Comparison of ENCODE assay signal across 31 cellular contexts in genomic region chr10:61545170-61545569, GRCh38.
DNase-seq lines count a peak whose midpoint lies in the region; ATAC-seq, FAIRE-seq and TF ChIP-seq lines count a peak whose summit lies in the region.
"Had no signal": no experiment of that assay in that cellular context is flagged by ENCODE, and none has a peak within 500 bp of the region (broad histone marks: within the 10 kb centered on the region; RNA-seq: fewer than 3 reads in every experiment).

No MANE protein-coding gene starts in this region.

- POLR2A ChIA-PET in HEK293 (lab: Yijun Ruan, JAX) (no interaction called here), K562 (lab: Yijun Ruan, JAX) (interaction anchor here (1.4 kb wide), 1 partner anchor 14 kb away, joined by 3 read pairs; no protein-coding TSS in a partner anchor)

- intact Hi-C loops in K562 (cut with micrococcal nuclease): no loop called here

- no peak overlapping the region for H3K27ac ChIP-seq in HEK293 (ENCODE audit: extremely low read depth, low read depth, low read length)
- no peak overlapping the region for H3K27ac ChIP-seq in K562 (ENCODE audit: extremely low read depth, low read depth, low read length)
- H3K27ac ChIP-seq: 22Rv1; A549; BLaER1; BLaER1 treated with 17β-estradiol and CSF1 and Interleukin-3, amounts not matched to agents 10 nM and 100 nM; C4-2B had no signal

- no peaks in the 10 kb centered on the region for H3K79me2 ChIP-seq in K562 (ENCODE audit: control insufficient read depth, insufficient read depth, low read length)

- CTCF ChIA-PET in HEK293 (lab: Yijun Ruan, JAX) (interaction anchor here (0.6 kb wide), 1 partner anchor 30 kb away, joined by 3 read pairs; no protein-coding TSS in a partner anchor), K562 (lab: Yijun Ruan, JAX; ENCODE audit: low intra/inter-chr PET ratio) (no interaction called here)

- WGBS in K562 (ENCODE audit: insufficient coverage, low coverage, missing lambda C conversion rate): 0% methylated on average over 1 of the region's 1 CpG

- 0 out of 5 replicates have a peak, but pooled peaks cover 0 to 3% of the 10 kb centered on the region in 2 experiments for H3K27me3 ChIP-seq in K562 (ENCODE audit: control insufficient read depth in 2 of 2, insufficient read depth in 2 of 2, low read length in 2 of 2)
- H3K27me3 ChIP-seq: BE2C; BLaER1; BLaER1 treated with 17β-estradiol and CSF1 and Interleukin-3, amounts not matched to agents 10 nM and 100 nM had no signal

- no peak overlapping the region for H3K9ac ChIP-seq in K562 (ENCODE audit: insufficient read depth in 1 of 2, low read depth in 2 of 2, low read length in 2 of 2)
- H3K9ac ChIP-seq: BLaER1; BLaER1 treated with 17β-estradiol and CSF1 and Interleukin-3, amounts not matched to agents 10 nM and 100 nM had no signal

- in situ Hi-C loops in K562 (cut with MboI): no loop called here

- TF ChIP-seq EP300 in K562 (IDR thresholded peaks at IDR 0.05; ENCODE audit: low read length): no peak

- ATAC-seq in K562: no peak
- ATAC-seq: A549; CD8-positive, alpha-beta T cell had no signal

- H3K9me1 ChIP-seq in K562 (ENCODE audit: control insufficient read depth, insufficient read depth, low read length): no peaks in the 10 kb centered on the region

- TF ChIP-seq CTCF in HEK293 (tag by site-specific recombination; IDR thresholded peaks at IDR 0.05) (no peak), K562 (IDR thresholded peaks at IDR 0.05 in 2 of 3, conservative IDR thresholded peaks at IDR 0.05 in 1 of 3; ENCODE audit: insufficient read depth in 2 of 3, low read depth in 1 of 3, low read length in 3 of 3) (no peak)

- DNase-seq in K562 (ENCODE audit: extremely low read depth in 1 of 4, low spot score in 3 of 4): no peak
- no peak for DNase-seq in NK-92 treated with Interleukin-12 subunit alpha and Interleukin-12 subunit beta, amount 100 ng/mL, for 24 hours (lab: John Stamatoyannopoulos, UW)
- no peak for DNase-seq in NCI-H446 treated with DMSO at 0.1 percent for 48 hours (lab: John Stamatoyannopoulos, UW)
- DNase-seq: 8988T; ACHN; AML-193; BE2C; C1 segment of cervical spinal cord; Caco-2; Calu3; CD4-positive, alpha-beta memory T cell; CD4-positive, alpha-beta T cell; CD4-positive, CD25-positive, alpha-beta regulatory T cell; CD8-positive, alpha-beta memory T cell; CD8-positive, alpha-beta T cell; COR-L47; DMS 273 treated with DMSO at 0.1 percent for 48 hours; DMS153; DMS53; DMS79; DMS79 treated with DMSO at 0.1 percent for 48 hours; DND-41; EL had no signal

- no peak for FAIRE-seq in K562 (lab: Jason Lieb, UNC)
- FAIRE-seq: A204.1, A549, D721Med had no signal

- no peak for TF ChIP-seq RAD21 in K562 (CRISPR knock-in tag; conservative IDR thresholded peaks at IDR 0.05 in 1 of 2, IDR thresholded peaks at IDR 0.05 in 1 of 2)

- BruUV-seq in K562 (replicated peaks; lab: Mats Ljungman, UMichigan): no TSS peak

- no peaks in the 10 kb centered on the region for H4K20me1 ChIP-seq in K562 (replicated peaks; ENCODE audit: control insufficient read depth, insufficient read depth, low read length)
- H4K20me1 ChIP-seq: BLaER1; BLaER1 treated with 17β-estradiol and CSF1 and Interleukin-3, amounts not matched to agents 10 nM and 100 nM had no signal

- no peak overlapping the region for H2AFZ ChIP-seq in K562 (ENCODE audit: low read depth, low read length)

- H3K4me1 ChIP-seq in HEK293 (ENCODE audit: control insufficient read depth, insufficient read depth, low read length) (no peaks in the 10 kb centered on the region), K562 (replicated peaks in 1 of 2; ENCODE audit: control insufficient read depth in 2 of 2, insufficient read depth in 2 of 2, low read length in 2 of 2) (no peaks in the 10 kb centered on the region)
- H3K4me1 ChIP-seq: A549; BE2C; BLaER1; BLaER1 treated with 17β-estradiol and CSF1 and Interleukin-3, amounts not matched to agents 10 nM and 100 nM; Caco-2 had no signal

- H3K4me2 ChIP-seq in K562 (ENCODE audit: insufficient read depth, low read length): no peak overlapping the region
- H3K4me2 ChIP-seq: A549; BLaER1; BLaER1 treated with 17β-estradiol and CSF1 and Interleukin-3, amounts not matched to agents 10 nM and 100 nM had no signal

- TF ChIP-seq POLR2A in K562 (conservative IDR thresholded peaks at IDR 0.05): no peak

- no peak overlapping the region for H3K4me3 ChIP-seq in HEK293 (ENCODE audit: low read depth, low read length)
- no peak overlapping the region for H3K4me3 ChIP-seq in K562
- H3K4me3 ChIP-seq: A549; BLaER1; BLaER1 treated with 17β-estradiol and CSF1 and Interleukin-3, amounts not matched to agents 10 nM and 100 nM had no signal

- H3K36me3 ChIP-seq in HEK293 (ENCODE audit: control insufficient read depth in 2 of 2, insufficient read depth in 1 of 2, low read length in 2 of 2) (no peaks in the 10 kb centered on the region), K562 (ENCODE audit: control insufficient read depth, insufficient read depth, low read length) (no peaks in the 10 kb centered on the region)
- H3K36me3 ChIP-seq: BE2C; BLaER1; BLaER1 treated with 17β-estradiol and CSF1 and Interleukin-3, amounts not matched to agents 10 nM and 100 nM had no signal

- H3K9me3 ChIP-seq in HEK293 (ENCODE audit: control insufficient read depth, insufficient read depth, low read depth, low read length): no peaks in the 10 kb centered on the region
- H3K9me3 ChIP-seq in K562 (replicated peaks; ENCODE audit: control insufficient read depth, insufficient read depth, low read depth, low read length): no peaks in the 10 kb centered on the region
- H3K9me3 ChIP-seq: A549, BE2C, BLaER1, Caco-2 had no signal

TF ChIP-seq in HEK293, 187 proteins besides CTCF, POLR2A, EP300 and RAD21:
- TF ChIP-seq ZNF513 (tag by site-specific recombination; IDR thresholded peaks at IDR 0.05) (peak; percentile 65; the same call in 1 of the 2 replicates), ZNF596 (tag by site-specific recombination; IDR thresholded peaks at IDR 0.05) (no peak)
TF ChIP-seq in HEK293: peak in this region for 1.

TF ChIP-seq in K562, 482 proteins besides CTCF, POLR2A, EP300 and RAD21:
- peak; percentile 62; the same call in 1 of the 2 replicates for TF ChIP-seq ZNF512 (tag; IDR thresholded peaks at IDR 0.05)
- no peak for TF ChIP-seq ARID4B (CRISPR knock-in tag; IDR thresholded peaks at IDR 0.05)
